ENCODE assay signal across 19 cellular contexts in the genomic region with DNA sequence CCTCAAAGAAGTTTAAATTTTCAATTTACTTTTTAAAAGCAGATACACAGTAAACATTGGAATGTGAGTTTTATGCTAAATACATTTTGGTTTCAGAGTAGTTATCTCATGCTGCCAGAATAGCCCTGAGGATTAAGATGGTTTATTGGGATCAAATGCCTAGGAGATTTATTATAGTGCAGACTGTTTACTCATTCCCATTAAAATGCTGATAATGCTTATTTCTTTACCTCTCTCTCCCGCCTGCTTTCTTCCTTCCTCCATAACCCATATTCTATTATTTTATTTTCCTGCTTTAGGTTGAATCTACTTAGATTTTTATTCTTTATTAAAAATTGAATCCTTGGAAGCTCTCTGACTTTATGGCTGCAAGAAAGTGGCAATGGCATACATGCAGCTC.
DNase-seq lines count a peak whose midpoint lies in the region; ATAC-seq, FAIRE-seq and TF ChIP-seq lines count a peak whose summit lies in the region.
"Had no signal": no experiment of that assay in that cellular context is flagged by ENCODE, and none has a peak within 500 bp of the region (broad histone marks: within the 10 kb centered on the region; RNA-seq: fewer than 3 reads in every experiment).

No MANE protein-coding gene starts in this region.

- BruUV-seq in HepG2 (replicated peaks; lab: Mats Ljungman, UMichigan) = no TSS peak

- H3K9ac ChIP-seq in HepG2 (ENCODE audit: insufficient read depth, low read depth, low read length) = no peak overlapping the region
- H3K9ac ChIP-seq: BLaER1 treated with 17β-estradiol and CSF1 and Interleukin-3, amounts not matched to agents 10 nM and 100 nM; GM23248 had no signal

- no peak for DNase-seq in HepG2 (ENCODE audit: low spot score)
- DNase-seq in right lobe of liver = no peak
- no peak for DNase-seq in mesothelial cell of epicardium (ENCODE audit: low spot score in 2 of 2, unreplicated experiment in 2 of 2)
- no peak for DNase-seq in activated effector memory CD4-positive, alpha-beta T cell treated with Interleukin-2 at 50 U/mL for 16 hours
- DNase-seq in activated gamma-delta T cell (lab: John Stamatoyannopoulos, UW) = no peak
- DNase-seq in sciatic nerve (ENCODE audit: low spot score) = no peak
- DNase-seq: Calu3; CD8-positive, alpha-beta T cell; GF-D8; GM23248 had no signal

- H3K36me3 ChIP-seq in HepG2 (replicated peaks in 1 of 2; ENCODE audit: control insufficient read depth in 1 of 2, insufficient read depth in 2 of 2, low read length in 2 of 2) = no peaks in the 10 kb centered on the region
- no peaks in the 10 kb centered on the region for H3K36me3 ChIP-seq in right lobe of liver
- H3K36me3 ChIP-seq: BLaER1 treated with 17β-estradiol and CSF1 and Interleukin-3, amounts not matched to agents 10 nM and 100 nM; HAP-1 had no signal

- CTCF ChIA-PET in HepG2 (lab: Yijun Ruan, JAX; ENCODE audit: low intra/inter-chr PET ratio, low total read pairs) = no interaction called here

- TF ChIP-seq POLR2A in HepG2 (IDR thresholded peaks at IDR 0.05; ENCODE audit: insufficient read depth in 1 of 2, low read depth in 2 of 2, low read length in 2 of 2) = no peak
- TF ChIP-seq POLR2A in right lobe of liver (IDR thresholded peaks at IDR 0.05) = no peak

- H3K27ac ChIP-seq in HepG2 (ENCODE audit: extremely low read length, insufficient read depth, low read length) (no peak overlapping the region), right lobe of liver (no peak overlapping the region), VCaP (peak overlapping the region; percentile 68)
- H3K27ac ChIP-seq: 22Rv1; BLaER1 treated with 17β-estradiol and CSF1 and Interleukin-3, amounts not matched to agents 10 nM and 100 nM; GM23248; HL-60 had no signal

- H3K27ac Mint-ChIP-seq in mesothelial cell of epicardium = peak overlapping the region; percentile 17
- H3K27ac Mint-ChIP-seq: B cell; CD8-positive, alpha-beta T cell; IgD-negative memory B cell had no signal

- no peaks in the 10 kb centered on the region for H3K4me1 ChIP-seq in HepG2 (ENCODE audit: insufficient read depth, low read length)
- no peaks in the 10 kb centered on the region for H3K4me1 ChIP-seq in right lobe of liver
- H3K4me1 ChIP-seq: HAP-1 had no signal

- no peak for FAIRE-seq in HepG2 (lab: Jason Lieb, UNC)
- FAIRE-seq: GM12878, GM19239 had no signal

- ATAC-seq in HepG2 (no peak), right lobe of liver (no peak), sciatic nerve (no peak)
- ATAC-seq: CD8-positive, alpha-beta T cell; GM12878 had no signal

- H3K4me2 ChIP-seq in HepG2 (ENCODE audit: low read depth, low read length) = no peak overlapping the region

- H3K27me3 ChIP-seq in HepG2 (ENCODE audit: control insufficient read depth in 1 of 2, insufficient read depth in 2 of 2, low read length in 2 of 2) (no peaks in the 10 kb centered on the region; a peak in 1 of 5 replicates), right lobe of liver (no peaks in the 10 kb centered on the region)
- H3K27me3 ChIP-seq: BLaER1 treated with 17β-estradiol and CSF1 and Interleukin-3, amounts not matched to agents 10 nM and 100 nM had no signal

- POLR2A ChIA-PET in HepG2 (lab: Yijun Ruan, JAX) = no interaction called here

- H3K4me3 Mint-ChIP-seq in mesothelial cell of epicardium = no peak overlapping the region
- H3K4me3 Mint-ChIP-seq: B cell; CD8-positive, alpha-beta T cell; IgD-negative memory B cell had no signal

- no peak for TF ChIP-seq RAD21 in HepG2 (CRISPR knock-in tag; IDR thresholded peaks at IDR 0.05)

- H2AFZ ChIP-seq in HepG2 (ENCODE audit: low read length) = no peak overlapping the region
- H2AFZ ChIP-seq: GM23248 had no signal

- H3K9me3 ChIP-seq in HepG2 (ENCODE audit: low read length) (peaks cover 74% of the 10 kb centered on the region), right lobe of liver (peaks cover 0 to 3% (median 0%) of the 10 kb centered on the region in 4 donors)
- H3K9me3 ChIP-seq: HAP-1 had no signal

- H3K27me3 Mint-ChIP-seq in mesothelial cell of epicardium (ENCODE audit: low read depth) = peaks cover 12% of the 10 kb centered on the region
- H3K27me3 Mint-ChIP-seq: B cell, IgD-negative memory B cell had no signal

- H3K4me3 ChIP-seq in HepG2 (replicated peaks in 1 of 3; ENCODE audit: insufficient read depth in 1 of 3, low read depth in 2 of 3, low read length in 3 of 3) (no peak overlapping the region), right lobe of liver (no peak overlapping the region)
- H3K4me3 ChIP-seq: BLaER1 treated with 17β-estradiol and CSF1 and Interleukin-3, amounts not matched to agents 10 nM and 100 nM; GM12878; GM23248; HAP-1 had no signal

- no peaks in the 10 kb centered on the region for H4K20me1 ChIP-seq in HepG2 (ENCODE audit: insufficient read depth, low read length)
- H4K20me1 ChIP-seq: BLaER1 treated with 17β-estradiol and CSF1 and Interleukin-3, amounts not matched to agents 10 nM and 100 nM had no signal

- WGBS in HepG2 (ENCODE audit: low lambda C conversion rate) = 0% methylated on average over 1 of the region's 1 CpG
- WGBS in right lobe of liver (ENCODE audit: insufficient coverage, low coverage, low lambda C conversion rate, missing lambda C conversion rate) = 38% methylated on average over 1 of the region's 1 CpG

- TF ChIP-seq CTCF in HepG2 (CRISPR knock-in tag; IDR thresholded peaks at IDR 0.05) (no peak), right lobe of liver (IDR thresholded peaks at IDR 0.05) (no peak), VCaP (conservative IDR thresholded peaks at IDR 0.05) (no peak), mesothelial cell of epicardium (IDR thresholded peaks at IDR 0.05; ENCODE audit: unreplicated experiment) (no peak)

- peaks cover 24% of the 10 kb centered on the region for H3K4me1 Mint-ChIP-seq in mesothelial cell of epicardium
- H3K4me1 Mint-ChIP-seq: B cell, IgD-negative memory B cell had no signal

- no peaks in the 10 kb centered on the region for H3K79me2 ChIP-seq in HepG2 (ENCODE audit: insufficient read depth, low read length)

- TF ChIP-seq EP300 in HepG2 (IDR thresholded peaks at IDR 0.05; ENCODE audit: low read depth in 2 of 2, low read length in 2 of 2) (no peak), HepG2 (CRISPR knock-in tag; IDR thresholded peaks at IDR 0.05; ENCODE audit: borderline replicate concordance) (no peak)

- in situ Hi-C loops in HepG2 (cut with HindIII; ENCODE audit: extremely low pct_ligation_motif_present, low pct_unique_long_range_greater_than_20kb) = no loop called here

- no peaks in the 10 kb centered on the region for H3K36me3 Mint-ChIP-seq in mesothelial cell of epicardium
- H3K36me3 Mint-ChIP-seq: CD8-positive, alpha-beta T cell had no signal

- H3K9me3 Mint-ChIP-seq in mesothelial cell of epicardium = no peaks in the 10 kb centered on the region

- intact Hi-C loops in HepG2 (cut with micrococcal nuclease; ENCODE audit: unreplicated experiment) = no loop called here
- intact Hi-C loops in right lobe of liver (cut with DNase I) = no loop called here
- intact Hi-C loops in sciatic nerve (cut with DNase I) = no loop called here

TF ChIP-seq in HepG2, 621 proteins besides CTCF, POLR2A, EP300 and RAD21 (continues in another document):
- TF ChIP-seq RFXAP (CRISPR knock-in tag; IDR thresholded peaks at IDR 0.05; ENCODE audit: borderline replicate concordance) (no peak), LBX2 (CRISPR knock-in tag; IDR thresholded peaks at IDR 0.05; ENCODE audit: borderline replicate concordance) (no peak), REXO4 (CRISPR knock-in tag; IDR thresholded peaks at IDR 0.05; ENCODE audit: borderline replicate concordance) (no peak), STAT5B (CRISPR knock-in tag; IDR thresholded peaks at IDR 0.05) (no peak), MAFF (IDR thresholded peaks at IDR 0.05; ENCODE audit: low read depth, low read length) (peak; percentile 67), ZNF777 (CRISPR knock-in tag; IDR thresholded peaks at IDR 0.05) (no peak), RFX5 (IDR thresholded peaks at IDR 0.05; ENCODE audit: low read depth, low read length) (no peak), ZNF569 (CRISPR knock-in tag; IDR thresholded peaks at IDR 0.05; ENCODE audit: borderline replicate concordance) (no peak)
- TF ChIP-seq, protein P1, sequence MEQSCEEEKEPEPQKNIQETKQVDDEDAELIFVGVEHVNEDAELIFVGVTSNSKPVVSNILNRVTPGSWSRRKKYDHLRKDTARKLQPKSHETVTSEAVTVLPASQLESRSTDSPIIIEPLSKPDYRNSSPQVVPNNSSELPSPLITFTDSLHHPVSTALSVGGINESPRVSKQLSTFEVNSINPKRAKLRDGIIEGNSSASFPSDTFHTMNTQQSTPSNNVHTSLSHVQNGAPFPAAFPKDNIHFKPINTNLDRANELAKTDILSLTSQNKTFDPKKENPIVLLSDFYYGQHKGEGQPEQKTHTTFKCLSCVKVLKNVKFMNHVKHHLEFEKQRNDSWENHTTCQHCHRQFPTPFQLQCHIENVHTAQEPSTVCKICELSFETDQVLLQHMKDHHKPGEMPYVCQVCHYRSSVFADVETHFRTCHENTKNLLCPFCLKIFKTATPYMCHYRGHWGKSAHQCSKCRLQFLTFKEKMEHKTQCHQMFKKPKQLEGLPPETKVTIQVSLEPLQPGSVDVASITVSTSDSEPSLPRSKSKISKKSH (CRISPR knock-in tag; IDR thresholded peaks at IDR 0.05; ENCODE audit: borderline replicate concordance) = no peak
